In genomic region chr9:96449844-96450612, GRCh38 we compare ENCODE assay signal across 8 cellular contexts. TPM values are rescaled to one million over a fixed set of nuclear protein-coding genes. Genes with fewer than 3 reads are reported as not detected.
A peak's percentile ranks its signal among the peaks of the same experiment; 100 is the strongest.
DNase-seq lines count a peak whose midpoint lies in the region; ATAC-seq and TF ChIP-seq lines count a peak whose summit lies in the region.

A gene with protein sequence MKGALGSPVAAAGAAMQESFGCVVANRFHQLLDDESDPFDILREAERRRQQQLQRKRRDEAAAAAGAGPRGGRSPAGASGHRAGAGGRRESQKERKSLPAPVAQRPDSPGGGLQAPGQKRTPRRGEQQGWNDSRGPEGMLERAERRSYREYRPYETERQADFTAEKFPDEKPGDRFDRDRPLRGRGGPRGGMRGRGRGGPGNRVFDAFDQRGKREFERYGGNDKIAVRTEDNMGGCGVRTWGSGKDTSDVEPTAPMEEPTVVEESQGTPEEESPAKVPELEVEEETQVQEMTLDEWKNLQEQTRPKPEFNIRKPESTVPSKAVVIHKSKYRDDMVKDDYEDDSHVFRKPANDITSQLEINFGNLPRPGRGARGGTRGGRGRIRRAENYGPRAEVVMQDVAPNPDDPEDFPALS (plus strand): TSS chr9:96450169. CDS start chr9:96450280, 111 bp downstream.

- no peak for TF ChIP-seq CTCF in GM12875 (IDR thresholded peaks at IDR 0.05; ENCODE audit: borderline replicate concordance, insufficient read depth, low read depth, low read length)
- peak in 5 of 12 donors; percentile 7 to 36 (median 14) for TF ChIP-seq CTCF in heart left ventricle (IDR thresholded peaks at IDR 0.05)
- peak in 5 of 6 experiments; percentile 26 to 50 (median 43) for TF ChIP-seq CTCF in upper lobe of left lung (IDR thresholded peaks at IDR 0.05)

- peak within 1 kb of the TSS; percentile 78 for H3K4me3 ChIP-seq in GM12875 (ENCODE audit: low read depth, low read length)
- peak within 1 kb of the TSS; percentile 90 for H3K4me3 ChIP-seq in adipocyte (ENCODE audit: low read length)
- H3K4me3 ChIP-seq in heart left ventricle, result peak within 1 kb of the TSS; percentile 53 to 95 (median 82)
- peak within 1 kb of the TSS; percentile 75 to 96 (median 84) for H3K4me3 ChIP-seq in upper lobe of left lung

- H3K9me3 ChIP-seq in adipocyte (ENCODE audit: control insufficient read depth, low read length) (no peaks in the 10 kb centered on the region), heart left ventricle (no peaks in the 10 kb centered on the region), upper lobe of left lung (no peaks in the 10 kb centered on the region)

- peak; percentile 82 to 92 for TF ChIP-seq POLR2A in heart left ventricle (IDR thresholded peaks at IDR 0.05)
- TF ChIP-seq POLR2A in upper lobe of left lung (IDR thresholded peaks at IDR 0.05), result peak in 2 of 4 donors; percentile 90 to 94

- DNase-seq in NCI-H1417 treated with DMSO at 0.1 percent for 48 hours (lab: John Stamatoyannopoulos, UW) (peak; percentile 89), SW 1271 (lab: John Stamatoyannopoulos, UW) (peak; percentile 84 to 92), adipocyte (ENCODE audit: low read depth) (peak; percentile 99), heart left ventricle (peak; percentile 97 to 99 (median 98)), posterior vena cava (ENCODE audit: low spot score) (peak; percentile 99), upper lobe of left lung (peak; percentile 96 to 99)

- peak; percentile 99 for ATAC-seq in HG02798 (IDR thresholded peaks at IDR 0.05; ENCODE audit: poor library complexity, unreplicated experiment)
- peak; percentile 99 to 100 (median 99) for ATAC-seq in heart left ventricle
- peak; percentile 99 for ATAC-seq in upper lobe of left lung (ENCODE audit: low FRiP score in 2 of 2)

- H3K27ac ChIP-seq in heart left ventricle (peak within 1 kb of the TSS; percentile 52 to 93 (median 82)), upper lobe of left lung (peak within 1 kb of the TSS; percentile 72 to 84 (median 80))

- TF ChIP-seq EP300 in upper lobe of left lung (IDR thresholded peaks at IDR 0.05), result no peak

- H3K27me3 ChIP-seq in adipocyte (replicated peaks; ENCODE audit: control insufficient read depth, insufficient read depth, low read length) (no peaks in the 10 kb centered on the region), heart left ventricle (peaks cover 0 to 8% (median 0%) of the 10 kb centered on the region in 9 donors), upper lobe of left lung (peaks cover 0 to 5% (median 0%) of the 10 kb centered on the region in 4 donors)

- 0% methylated on average over 39 to 108 of the region's 108 CpGs for WGBS in heart left ventricle, 4 donors
- WGBS in upper lobe of left lung, 2 donors, result 0% methylated on average over 3 of the region's 108 CpGs; no CpG with 5 or more reads in 1 of the 2 donors

- intact Hi-C loops in heart left ventricle (cut with DNase I) (loop anchor here (1.0 to 10.0 kb wide), 18 partner anchors 30 to 217 kb away; partner anchors contain the start of genes ZNF367 (in 5 of the 10), CDC14B (in 4 of the 10), PRXL2C (in 1 of the 10) and SLC35D2 (in 1 of the 10)), posterior vena cava (cut with DNase I) (loop anchor here (1.0 to 10.0 kb wide), 2 partner anchors 16 to 205 kb away; partner anchors contain the start of gene PRXL2C (in 1 of the 2))

- peak within 1 kb of the TSS; percentile 90 for H3K9ac ChIP-seq in adipocyte (ENCODE audit: low read length)

- H3K4me1 ChIP-seq in adipocyte (ENCODE audit: control insufficient read depth, insufficient read depth, low read length) (peaks cover 22% of the 10 kb centered on the region), heart left ventricle (peaks cover 0 to 30% (median 13%) of the 10 kb centered on the region in 12 donors), upper lobe of left lung (peaks cover 2 to 26% (median 12%) of the 10 kb centered on the region in 4 donors)

- H3K36me3 ChIP-seq in adipocyte (ENCODE audit: control insufficient read depth, insufficient read depth, low read length, severe bottlenecking) (no peaks in the 10 kb centered on the region), heart left ventricle (no peaks in the 10 kb centered on the region), upper lobe of left lung (no peaks in the 10 kb centered on the region)

RNA-seq across cellular contexts. Expression of the gene that starts here (rescaled TPM):
- 10 to 100 TPM; 17.8 to 35.7 (median 25.9) TPM for total RNA-seq in heart left ventricle
- 10 to 100 TPM; 21.6 to 28.6 TPM for polyA plus RNA-seq in heart left ventricle
- 10 to 100 TPM; 30.9 to 37.4 TPM for total RNA-seq in posterior vena cava
- 10 to 100 TPM in 2 of 6 donors, 1 to 10 TPM in 4; 3.1 to 14.6 (median 9.7) TPM for total RNA-seq in upper lobe of left lung

Comparison
In these comparisons a context has a peak if more than half of its experiments do, and no peak if none do; other contexts are left out.
1. Peak in every context shown above with its lines: DNase-seq, ATAC-seq, H3K4me3 ChIP-seq and H3K27ac ChIP-seq.